Comparison of ENCODE assay signal across 13 cellular contexts in genomic region chr10:14549496-14549895, GRCh38.
A peak's percentile ranks its signal among the peaks of the same experiment; 100 is the strongest.
DNase-seq lines count a peak whose midpoint lies in the region; ATAC-seq and TF ChIP-seq lines count a peak whose summit lies in the region.
"Had no signal": no experiment of that assay in that cellular context is flagged by ENCODE, and none has a peak within 500 bp of the region (broad histone marks: within the 10 kb centered on the region; RNA-seq: fewer than 3 reads in every experiment).

No MANE protein-coding gene starts in this region.

- no peak overlapping the region for H3K9ac ChIP-seq in trophoblast cell (ENCODE audit: low read length)

- H3K4me3 Mint-ChIP-seq in CD4-positive, alpha-beta T cell = no peak overlapping the region
- no peak overlapping the region for H3K4me3 Mint-ChIP-seq in activated B cell treated with CpG ODN at 0.5 μM for 24 hours
- H3K4me3 Mint-ChIP-seq in endothelial cell (ENCODE audit: unreplicated experiment) = peak overlapping the region; percentile 40
- H3K4me3 Mint-ChIP-seq in natural killer cell = no peak overlapping the region

- no peak for TF ChIP-seq CTCF in CD4-positive, alpha-beta T cell (IDR thresholded peaks at IDR 0.05)
- no peak for TF ChIP-seq CTCF in activated B cell treated with CpG ODN at 0.5 μM for 24 hours (IDR thresholded peaks at IDR 0.05)
- no peak for TF ChIP-seq CTCF in endothelial cell (IDR thresholded peaks at IDR 0.05; ENCODE audit: unreplicated experiment)
- TF ChIP-seq CTCF in natural killer cell (IDR thresholded peaks at IDR 0.05) = no peak
- no peak for TF ChIP-seq CTCF in WERI-Rb-1 (IDR thresholded peaks at IDR 0.05; ENCODE audit: low read depth, low read length)

- H3K36me3 ChIP-seq in trophoblast cell (ENCODE audit: control insufficient read depth in 1 of 2, insufficient read depth in 2 of 2, low read length in 2 of 2) (peaks cover 5 to 7% of the 10 kb centered on the region in 2 experiments), WERI-Rb-1 (no peaks in the 10 kb centered on the region)
- H3K36me3 ChIP-seq: cardiac muscle cell had no signal

- H3K18ac ChIP-seq in trophoblast cell (ENCODE audit: low read length) = no peak overlapping the region

- no peak overlapping the region for H3K27ac ChIP-seq in CD4-positive, alpha-beta T cell (ENCODE audit: low read depth, low read length)
- H3K27ac ChIP-seq in trophoblast cell (ENCODE audit: low read depth, low read length) (no peak overlapping the region), WERI-Rb-1 (no peak overlapping the region)
- H3K27ac ChIP-seq: cardiac muscle cell had no signal

- H3K27ac Mint-ChIP-seq in CD4-positive, alpha-beta T cell = peak overlapping the region; percentile 98
- H3K27ac Mint-ChIP-seq in activated B cell treated with CpG ODN at 0.5 μM for 24 hours (peak overlapping the region; percentile 52), endothelial cell (ENCODE audit: unreplicated experiment) (peak overlapping the region; percentile 6), natural killer cell (peak overlapping the region; percentile 95 to 98)

- no peak overlapping the region for H4K91ac ChIP-seq in trophoblast cell (ENCODE audit: low read depth, low read length)

- H2BK120ac ChIP-seq in trophoblast cell (ENCODE audit: insufficient read depth, low read length, poor library complexity) = no peak overlapping the region

- no peak for ATAC-seq in CD4-positive, alpha-beta T cell (ENCODE audit: poor library complexity)
- ATAC-seq in activated B cell treated with CpG ODN at 0.5 μM for 24 hours (ENCODE audit: low read depth) = no peak
- no peak for ATAC-seq in natural killer cell
- ATAC-seq in GM19467 (IDR thresholded peaks at IDR 0.05; ENCODE audit: unreplicated experiment) = no peak

- H3K36me3 Mint-ChIP-seq in CD4-positive, alpha-beta T cell (ENCODE audit: low read depth) = peaks cover 90% of the 10 kb centered on the region
- peaks cover 81% of the 10 kb centered on the region for H3K36me3 Mint-ChIP-seq in activated B cell treated with CpG ODN at 0.5 μM for 24 hours (ENCODE audit: low read depth)
- peaks cover 42% of the 10 kb centered on the region for H3K36me3 Mint-ChIP-seq in endothelial cell (ENCODE audit: low read depth, unreplicated experiment)
- H3K36me3 Mint-ChIP-seq in natural killer cell = no peaks in the 10 kb centered on the region

- no peak overlapping the region for H3K4me2 ChIP-seq in trophoblast cell (ENCODE audit: low read length)

- no peak overlapping the region for H3K14ac ChIP-seq in trophoblast cell (ENCODE audit: low read length)

- DNase-seq in CD4-positive, alpha-beta T cell = no peak
- DNase-seq in activated B cell treated with CpG ODN at 0.5 μM for 24 hours (no peak), endothelial cell (ENCODE audit: low spot score) (no peak), natural killer cell (no peak), trophoblast cell (no peak), AG08396 (ENCODE audit: low spot score) (no peak), WERI-Rb-1 (no peak)
- DNase-seq: islet precursor cell, Kasumi-1, NCI-H2107, SW 1271 had no signal

- H3K23ac ChIP-seq in trophoblast cell (ENCODE audit: low read length) = no peak overlapping the region

- H3K27me3 Mint-ChIP-seq in CD4-positive, alpha-beta T cell = no peaks in the 10 kb centered on the region
- H3K27me3 Mint-ChIP-seq in activated B cell treated with CpG ODN at 0.5 μM for 24 hours = no peaks in the 10 kb centered on the region
- H3K27me3 Mint-ChIP-seq in endothelial cell (ENCODE audit: unreplicated experiment) = peaks cover 9% of the 10 kb centered on the region
- no peaks in the 10 kb centered on the region for H3K27me3 Mint-ChIP-seq in natural killer cell (ENCODE audit: low read depth in 2 of 2)

- H2AFZ ChIP-seq in trophoblast cell (ENCODE audit: insufficient read depth, low read length, poor library complexity) = no peak overlapping the region

- no peak overlapping the region for H2BK5ac ChIP-seq in trophoblast cell (ENCODE audit: low read depth, low read length, poor library complexity)

- no peaks in the 10 kb centered on the region for H3K9me3 Mint-ChIP-seq in CD4-positive, alpha-beta T cell
- no peaks in the 10 kb centered on the region for H3K9me3 Mint-ChIP-seq in activated B cell treated with CpG ODN at 0.5 μM for 24 hours
- no peaks in the 10 kb centered on the region for H3K9me3 Mint-ChIP-seq in endothelial cell (ENCODE audit: unreplicated experiment)
- H3K9me3 Mint-ChIP-seq in natural killer cell = no peaks in the 10 kb centered on the region

- no peak overlapping the region for H4K12ac ChIP-seq in trophoblast cell (ENCODE audit: low read depth, low read length)

- H3K4me3 ChIP-seq in trophoblast cell (ENCODE audit: low read depth, low read length) = no peak overlapping the region
- H3K4me3 ChIP-seq in WERI-Rb-1 (ENCODE audit: low read depth, low read length) = no peak overlapping the region
- H3K4me3 ChIP-seq: cardiac muscle cell had no signal

- H3K27me3 ChIP-seq in CD4-positive, alpha-beta T cell (ENCODE audit: control insufficient read depth, insufficient read depth, low read length) = no peaks in the 10 kb centered on the region
- H3K27me3 ChIP-seq in trophoblast cell (ENCODE audit: insufficient read depth, low read length) = no peaks in the 10 kb centered on the region
- no peaks in the 10 kb centered on the region for H3K27me3 ChIP-seq in WERI-Rb-1 (ENCODE audit: insufficient read depth, low read depth, severe bottlenecking)
- H3K27me3 ChIP-seq: cardiac muscle cell had no signal

- H2AK5ac ChIP-seq in trophoblast cell (ENCODE audit: low read length) = no peak overlapping the region

- no peaks in the 10 kb centered on the region for H3K79me1 ChIP-seq in trophoblast cell (ENCODE audit: low read length)

- H2BK12ac ChIP-seq in trophoblast cell (ENCODE audit: low read length) = no peak overlapping the region

- no peak overlapping the region for H4K8ac ChIP-seq in trophoblast cell (ENCODE audit: low read depth, low read length)

- CTCF ChIA-PET in CD4-positive, alpha-beta T cell (lab: Charles Lee) = no interaction called here
- CTCF ChIA-PET in activated B cell treated with CpG ODN at 0.5 μM for 24 hours (lab: Charles Lee) = interaction anchor here (1.0 to 2.1 kb wide), 2 partner anchors 23 to 274 kb away, joined by 3 to 8 read pairs; no protein-coding TSS in a partner anchor

- peaks cover 8 to 10% of the 10 kb centered on the region in 2 experiments for H3K4me1 ChIP-seq in trophoblast cell (ENCODE audit: control insufficient read depth in 1 of 2, insufficient read depth in 2 of 2, low read length in 2 of 2)

- intact Hi-C loops in CD4-positive, alpha-beta T cell (cut with DNase I, micrococcal nuclease) = loop anchor here (10.0 kb wide), 1 partner anchor 765 kb away; no protein-coding TSS in a partner anchor
- intact Hi-C loops in activated B cell treated with CpG ODN at 0.5 μM for 24 hours (cut with micrococcal nuclease) (no loop called here), natural killer cell (cut with micrococcal nuclease) (no loop called here)

- peaks cover 99% of the 10 kb centered on the region for H3K4me1 Mint-ChIP-seq in CD4-positive, alpha-beta T cell (ENCODE audit: low read depth)
- H3K4me1 Mint-ChIP-seq in activated B cell treated with CpG ODN at 0.5 μM for 24 hours = peaks cover 82% of the 10 kb centered on the region
- peaks cover 80% of the 10 kb centered on the region for H3K4me1 Mint-ChIP-seq in endothelial cell (ENCODE audit: unreplicated experiment)
- H3K4me1 Mint-ChIP-seq in natural killer cell = peaks cover 84 to 90% of the 10 kb centered on the region in 2 donors

- H3K79me2 ChIP-seq in trophoblast cell (ENCODE audit: control insufficient read depth, insufficient read depth, low read length, poor library complexity) = no peaks in the 10 kb centered on the region

- H3K9me3 ChIP-seq in CD4-positive, alpha-beta T cell (ENCODE audit: control insufficient read depth, low read length) = no peaks in the 10 kb centered on the region
- H3K9me3 ChIP-seq in trophoblast cell (ENCODE audit: insufficient read depth, low read depth, low read length) = no peaks in the 10 kb centered on the region
- no peaks in the 10 kb centered on the region for H3K9me3 ChIP-seq in WERI-Rb-1 (ENCODE audit: severe bottlenecking)

- whole genome bisulfite sequencing in trophoblast cell (ENCODE audit: extremely low coverage, insufficient coverage, insufficient read length) = no CpG with 5 or more reads among the region's 6 CpGs

- POLR2A ChIA-PET in CD4-positive, alpha-beta T cell (lab: Charles Lee) = interaction anchor here (0.5 to 3.6 kb wide), 4 partner anchors 25 to 288 kb away, joined by 3 to 11 read pairs (median 3); partner anchors contain the start of genes CDNF, HSPA14 and MSANTD7
- POLR2A ChIA-PET in activated B cell treated with CpG ODN at 0.5 μM for 24 hours (lab: Charles Lee) = no interaction called here

- no peak overlapping the region for H3K4ac ChIP-seq in trophoblast cell (ENCODE audit: low read depth, low read length)

Comparison
In these comparisons a context has a peak if more than half of its experiments do, and no peak if none do; other contexts are left out.
1. H3K27ac Mint-ChIP-seq: peak in every context shown above with its lines; median percentile 98 in CD4-positive, alpha-beta T cell; 96 in natural killer cell; 52 in activated B cell treated with CpG ODN at 0.5 μM for 24 hours; 6 in endothelial cell.
2. intact Hi-C loops: an anchor here in CD4-positive, alpha-beta T cell (10.0 kb wide); none called in activated B cell treated with CpG ODN at 0.5 μM for 24 hours and natural killer cell.